In genomic region chr1:2617981-2618470, GRCh38 we compare ENCODE assay signal across 17 cellular contexts. TPM values are rescaled to one million over a fixed set of nuclear protein-coding genes. Genes with fewer than 3 reads are reported as not detected.
"Had no signal": no experiment of that assay in that cellular context is flagged by ENCODE, and none has a peak within 500 bp of the region (broad histone marks: within the 10 kb centered on the region; RNA-seq: fewer than 3 reads in every experiment).

No MANE protein-coding gene starts in this region.

- H2AFZ ChIP-seq: hepatocyte had no signal

- H3K9me3 ChIP-seq: colonic mucosa, right lobe of liver had no signal

- H3K4me1 ChIP-seq: colonic mucosa, psoas muscle, right lobe of liver, transverse colon had no signal

- H3K36me3 ChIP-seq: colonic mucosa, right lobe of liver, transverse colon had no signal

- H3K27me3 ChIP-seq: colonic mucosa, hepatocyte, right lobe of liver had no signal

- H3K27ac ChIP-seq: colonic mucosa, hepatocyte, psoas muscle, right lobe of liver, transverse colon had no signal

- H3K4me2 ChIP-seq: hepatocyte had no signal

- DNase-seq: colonic mucosa; effector CD8-positive, alpha-beta T cell; foreskin melanocyte; kidney; left cardiac atrium; left ventricle myocardium superior; mesenchymal stem cell; naive B cell; psoas muscle; retina; right lobe of liver; stimulated activated CD4-positive, alpha-beta T cell treated with anti-CD3 and anti-CD28 coated beads, Interleukin-4, amount 100 ng/mL, for 1 hour; stimulated activated CD8-positive, alpha-beta memory T cell treated with anti-CD3 and anti-CD28 coated beads, Interleukin-4, amount 100 ng/mL, for 48 hours; transverse colon had no signal

- H3K79me2 ChIP-seq: hepatocyte had no signal

- H3K4me3 ChIP-seq: colonic mucosa, hepatocyte, lung, psoas muscle, right lobe of liver, transverse colon had no signal

- ATAC-seq: left cardiac atrium; left ventricle myocardium superior; psoas muscle; right lobe of liver; stimulated activated effector memory CD8-positive, alpha-beta T cell treated with anti-CD3 and anti-CD28 coated beads, Interleukin-12 subunit alpha, Interleukin-12 subunit beta, amount 100 ng/mL, for 72 hours had no signal

RNA-seq across cellular contexts. Expression of gene MMEL1, which starts 14.8 kb away (rescaled TPM):
- total RNA-seq: left ventricle myocardium superior had no signal
